In the genomic region with DNA sequence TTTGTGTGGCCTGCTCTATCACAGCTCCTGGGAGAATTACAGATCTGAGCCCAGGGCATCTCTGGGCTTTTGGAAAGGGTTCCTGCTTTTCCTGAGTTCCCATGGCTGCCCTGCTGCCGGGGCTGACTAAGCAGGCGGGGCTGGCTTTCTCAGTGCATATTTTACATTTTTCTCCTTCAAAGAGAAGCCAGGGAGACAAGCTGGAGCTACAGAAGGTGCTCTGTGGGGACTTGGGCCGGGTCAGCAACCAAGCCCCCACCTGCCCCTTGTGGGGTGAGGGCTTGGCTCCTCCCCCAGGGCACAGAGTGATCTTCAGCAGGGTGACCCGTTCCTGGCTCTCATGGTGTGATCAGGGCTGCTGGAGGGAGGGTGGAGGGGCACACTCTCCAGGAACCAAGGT, we compare ENCODE assay signal across 9 cellular contexts. TPM values are rescaled to one million over a fixed set of nuclear protein-coding genes. Genes with fewer than 3 reads are reported as not detected.
DNase-seq lines count a peak whose midpoint lies in the region; ATAC-seq and TF ChIP-seq lines count a peak whose summit lies in the region.
"Had no signal": no experiment of that assay in that cellular context is flagged by ENCODE, and none has a peak within 500 bp of the region (broad histone marks: within the 10 kb centered on the region; RNA-seq: fewer than 3 reads in every experiment).

No MANE protein-coding gene starts in this region.

- ATAC-seq in HG03378 (IDR thresholded peaks at IDR 0.05; ENCODE audit: unreplicated experiment): no peak

- intact Hi-C loops in cardiac septum (cut with DNase I): loop anchor here (5.0 kb wide), 2 partner anchors 38 to 282 kb away; no protein-coding TSS in a partner anchor

- DNase-seq in ELF-1 (ENCODE audit: low read depth, low spot score) (peak; percentile 84), amniotic stem cell (lab: John Stamatoyannopoulos, UW) (peak; percentile 12), cardiac septum (ENCODE audit: low spot score) (peak; percentile 51), renal cortical epithelial cell (ENCODE audit: low read depth) (peak; percentile 44), erythroblast (lab: John Stamatoyannopoulos, UW) (no peak)
- DNase-seq in effector CD4-positive, alpha-beta T cell: no peak
- DNase-seq in activated CD4-positive, alpha-beta T cell treated with anti-CD3 and anti-CD28 coated beads, Interleukin-2, amount 50 U/mL, for 4 hours: no peak
- DNase-seq: SIG-M5 had no signal

- TF ChIP-seq POLR2A in erythroblast (IDR thresholded peaks at IDR 0.05; ENCODE audit: low read length): no peak

RNA-seq across cellular contexts. Expression of a gene that starts 17.4 kb away (rescaled TPM):
- total RNA-seq in cardiac septum (25.5 TPM), renal cortical epithelial cell (5.4 and 13.5 TPM in 2 replicates)

Comparison
In these comparisons a context has a peak if more than half of its experiments do, and no peak if none do; other contexts are left out.
1. DNase-seq: peak in ELF-1 (single experiment), amniotic stem cell (single experiment), cardiac septum (single experiment) and renal cortical epithelial cell (single experiment); none in effector CD4-positive, alpha-beta T cell (single experiment), erythroblast (0 of 2) and activated CD4-positive, alpha-beta T cell treated with anti-CD3 and anti-CD28 coated beads, Interleukin-2, amount 50 U/mL, for 4 hours (0 of 2).